In genomic region chr1:203276408-203276807, GRCh38 we compare ENCODE assay signal across 16 cellular contexts. TPM values are rescaled to one million over a fixed set of nuclear protein-coding genes. Genes with fewer than 3 reads are reported as not detected.
DNase-seq lines count a peak whose midpoint lies in the region; ATAC-seq and TF ChIP-seq lines count a peak whose summit lies in the region.
"Had no signal": no experiment of that assay in that cellular context is flagged by ENCODE, and none has a peak within 500 bp of the region (broad histone marks: within the 10 kb centered on the region; RNA-seq: fewer than 3 reads in every experiment).

No MANE protein-coding gene starts in this region.

- TF ChIP-seq CTCF in right atrium auricular region (IDR thresholded peaks at IDR 0.05), result no peak
- no peak for TF ChIP-seq CTCF in endodermal cell (conservative IDR thresholded peaks at IDR 0.05)

- peaks cover 41% of the 10 kb centered on the region for H3K27me3 Mint-ChIP-seq in endodermal cell (ENCODE audit: insufficient read depth)

- no peaks in the 10 kb centered on the region for H3K36me3 Mint-ChIP-seq in endodermal cell (ENCODE audit: low read depth)
- H3K36me3 Mint-ChIP-seq: activated naive CD4-positive, alpha-beta T cell treated with anti-CD3 and anti-CD28 coated beads, Interleukin-2, amount 50 U/mL, for 72 hours had no signal

- no peak for ATAC-seq in Right ventricle myocardium superior (ENCODE audit: poor library complexity)
- no peak for ATAC-seq in HG03442 (IDR thresholded peaks at IDR 0.05; ENCODE audit: unreplicated experiment)
- ATAC-seq in GM19395 (IDR thresholded peaks at IDR 0.05; ENCODE audit: unreplicated experiment), result no peak
- ATAC-seq: activated naive CD4-positive, alpha-beta T cell treated with anti-CD3 and anti-CD28 coated beads, Interleukin-2, amount 50 U/mL, for 72 hours had no signal

- H3K36me3 ChIP-seq in right atrium auricular region (no peaks in the 10 kb centered on the region), endodermal cell (ENCODE audit: control insufficient read depth, insufficient read depth, low read length) (no peaks in the 10 kb centered on the region), rectal smooth muscle tissue (ENCODE audit: control insufficient read depth, insufficient read depth, low read length) (no peaks in the 10 kb centered on the region)
- H3K36me3 ChIP-seq: HAP-1 had no signal

- H3K4me1 Mint-ChIP-seq in endodermal cell, result peaks cover 30% of the 10 kb centered on the region

- H3K9me3 ChIP-seq in right atrium auricular region (no peaks in the 10 kb centered on the region), endodermal cell (ENCODE audit: control insufficient read depth, low read length) (no peaks in the 10 kb centered on the region)
- H3K9me3 ChIP-seq: HAP-1 had no signal

- H3K4me3 ChIP-seq in right atrium auricular region, result no peak overlapping the region
- H3K4me3 ChIP-seq in endodermal cell (ENCODE audit: low read length), result no peak overlapping the region
- no peak overlapping the region for H3K4me3 ChIP-seq in rectal smooth muscle tissue (ENCODE audit: low read length)
- H3K4me3 ChIP-seq: HAP-1, SK-N-MC had no signal

- H3K27me3 ChIP-seq in right atrium auricular region (no peaks in the 10 kb centered on the region), endodermal cell (ENCODE audit: control insufficient read depth, insufficient read depth, low read length, poor library complexity, severe bottlenecking) (peaks cover 11% of the 10 kb centered on the region), rectal smooth muscle tissue (ENCODE audit: control insufficient read depth, insufficient read depth, low read length) (no peaks in the 10 kb centered on the region)

- H3K9me3 Mint-ChIP-seq in endodermal cell, result no peaks in the 10 kb centered on the region
- H3K9me3 Mint-ChIP-seq: activated naive CD4-positive, alpha-beta T cell treated with anti-CD3 and anti-CD28 coated beads, Interleukin-2, amount 50 U/mL, for 72 hours had no signal

- DNase-seq in right atrium auricular region (ENCODE audit: low spot score), result no peak
- no peak for DNase-seq in Right ventricle myocardium superior
- peak; percentile 38 for DNase-seq in endodermal cell
- no peak for DNase-seq in anterior cingulate cortex (lab: John Stamatoyannopoulos, UW)
- no peak for DNase-seq in AG08395 (ENCODE audit: low spot score)
- DNase-seq: central memory CD4-positive, alpha-beta T cell; DMS53; NCI-H1417 had no signal

- WGBS in endodermal cell (ENCODE audit: insufficient coverage in 1 of 2, insufficient read length in 1 of 2), 2 experiments, result 87 to 94% methylated on average over 5 of the region's 5 CpGs

- H3K27ac Mint-ChIP-seq in endodermal cell, result no peak overlapping the region

- H3K9ac ChIP-seq in endodermal cell (ENCODE audit: extremely low read depth, low read length, poor library complexity, severe bottlenecking), result no peak overlapping the region
- H3K9ac ChIP-seq in rectal smooth muscle tissue (ENCODE audit: low read length), result no peak overlapping the region

- H3K4me3 Mint-ChIP-seq in endodermal cell, result no peak overlapping the region

- intact Hi-C loops in Right ventricle myocardium superior (cut with DNase I), result no loop called here

- H3K4me1 ChIP-seq in right atrium auricular region (peaks cover 0 to 85% of the 10 kb centered on the region in 2 donors), endodermal cell (ENCODE audit: control insufficient read depth, insufficient read depth, low read length) (peaks cover 18% of the 10 kb centered on the region), rectal smooth muscle tissue (ENCODE audit: control insufficient read depth, insufficient read depth, low read length) (peaks cover 57% of the 10 kb centered on the region)

- H3K27ac ChIP-seq in right atrium auricular region (peak overlapping the region; percentile 92 to 99), endodermal cell (ENCODE audit: low read depth, low read length) (no peak overlapping the region), rectal smooth muscle tissue (ENCODE audit: low read depth, low read length) (peak overlapping the region; percentile 97)
- H3K27ac ChIP-seq: SK-N-MC had no signal

RNA-seq across cellular contexts. Expression of gene BTG2, which starts 28.9 kb away (rescaled TPM):
- total RNA-seq in right atrium auricular region (100 to 1,000 TPM; 132 to 254 TPM), Right ventricle myocardium superior (40.5 TPM), endodermal cell (10 to 100 TPM; 49.8 to 54.6 TPM)
- 73.2 TPM for polyA plus RNA-seq in endodermal cell (2013, experiment 1 of 2)
- 77.5 TPM for polyA plus RNA-seq in endodermal cell (2013, experiment 2 of 2)

RNA-seq across cellular contexts. Expression of gene CHIT1, which starts 46.9 kb away (rescaled TPM):
- total RNA-seq in right atrium auricular region (not detected), Right ventricle myocardium superior (0.48 TPM), endodermal cell (under 1 TPM in 1 of 2 donors, not detected in 1; 0.07 TPM)
- polyA plus RNA-seq in endodermal cell (2013, experiment 1 of 2), result not detected
- not detected for polyA plus RNA-seq in endodermal cell (2013, experiment 2 of 2)
- total RNA-seq: glomerular endothelial cell had no signal
- polyA plus RNA-seq: keratinocyte had no signal
